Comparison of ENCODE assay signal across 8 cellular contexts in the genomic region with DNA sequence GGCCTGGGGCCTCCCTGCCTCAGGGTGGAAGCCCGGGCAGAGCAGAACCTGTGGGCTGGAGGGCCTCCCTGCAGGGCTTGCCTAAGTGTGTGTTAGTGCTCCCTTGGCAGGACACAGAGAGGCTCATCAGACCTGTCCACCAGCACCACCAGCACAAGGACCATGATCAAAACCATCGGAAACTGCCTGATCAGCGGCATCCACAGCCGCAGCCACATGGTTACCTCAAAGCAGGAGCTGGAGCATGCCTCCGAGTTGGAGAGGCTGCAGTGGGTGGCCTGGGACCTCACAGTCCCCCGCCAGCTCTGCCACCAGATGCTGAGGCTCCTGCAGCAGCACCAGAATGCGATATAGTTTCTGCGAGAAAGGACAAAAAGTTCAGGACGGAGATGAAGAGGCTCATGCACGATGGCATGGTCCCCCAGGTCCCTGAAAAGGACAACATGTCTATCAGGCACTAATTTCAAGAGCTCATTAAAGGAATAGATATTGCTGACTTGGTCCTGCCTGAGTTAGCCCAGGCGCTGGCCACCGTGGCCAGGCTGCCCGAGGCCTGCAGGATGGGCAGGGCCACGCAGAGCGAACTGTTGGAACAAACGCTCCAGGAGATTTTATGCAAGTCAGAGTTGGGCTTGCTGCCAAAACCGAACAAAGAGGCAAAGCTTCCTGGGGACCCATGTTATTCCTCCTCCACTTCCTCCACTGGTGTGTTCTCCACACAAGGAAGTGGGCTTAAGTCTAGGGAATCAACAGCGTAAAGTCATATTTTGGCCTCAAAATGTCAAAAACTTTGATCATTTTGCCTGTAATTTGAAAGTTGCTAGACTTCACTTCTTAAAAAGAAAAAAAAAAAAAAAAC.
A peak's percentile ranks its signal among the peaks of the same experiment; 100 is the strongest.
DNase-seq lines count a peak whose midpoint lies in the region; ATAC-seq and TF ChIP-seq lines count a peak whose summit lies in the region.

No MANE protein-coding gene starts in this region.

- CTCF ChIA-PET in CD8-positive, alpha-beta memory T cell (lab: Charles Lee), result no interaction called here
- CTCF ChIA-PET in CD4-positive, alpha-beta T cell (lab: Charles Lee), result interaction anchor here (1.4 kb wide), 2 partner anchors 12 to 57 kb away, joined by 3 to 6 read pairs; no protein-coding TSS in a partner anchor

- no peak overlapping the region for H2BK120ac ChIP-seq in neuronal stem cell (ENCODE audit: low read depth, low read length)

- H2BK5ac ChIP-seq in neuronal stem cell (ENCODE audit: low read length), result peak overlapping the region; percentile 75

- peaks cover 0 to 3% (median 2%) of the 10 kb centered on the region in 5 donors for H3K9me3 Mint-ChIP-seq in CD8-positive, alpha-beta memory T cell
- H3K9me3 Mint-ChIP-seq in CD4-positive, alpha-beta T cell, result no peaks in the 10 kb centered on the region

- H3K9me3 ChIP-seq in CD8-positive, alpha-beta memory T cell (ENCODE audit: low read length), result no peaks in the 10 kb centered on the region
- peaks cover 0 to 4% of the 10 kb centered on the region in 2 donors for H3K9me3 ChIP-seq in neuronal stem cell (replicated peaks in 1 of 2; ENCODE audit: control insufficient read depth in 2 of 2, insufficient read depth in 1 of 2, low read depth in 1 of 2, low read length in 2 of 2)
- H3K9me3 ChIP-seq in CD4-positive, alpha-beta T cell (ENCODE audit: control insufficient read depth, low read length), result peaks cover 5% of the 10 kb centered on the region

- POLR2A ChIA-PET in CD8-positive, alpha-beta memory T cell (lab: Charles Lee), result interaction anchor here (0.7 kb wide), 2 partner anchors 23 to 26 kb away, joined by 3 to 4 read pairs; no protein-coding TSS in a partner anchor
- POLR2A ChIA-PET in CD4-positive, alpha-beta T cell (lab: Charles Lee), result interaction anchor here (0.7 to 1.4 kb wide), 3 partner anchors 9 to 12 kb away, joined by 3 to 4 read pairs (median 4); no protein-coding TSS in a partner anchor

- H3K4me2 ChIP-seq in neuronal stem cell (ENCODE audit: insufficient read depth, low read length, poor library complexity, severe bottlenecking), result no peak overlapping the region

- peak overlapping the region; percentile 77 for H3K23ac ChIP-seq in neuronal stem cell (ENCODE audit: low read depth, low read length, poor library complexity)

- no peak overlapping the region for H2BK15ac ChIP-seq in neuronal stem cell (ENCODE audit: low read length)

- H3K36me3 ChIP-seq in CD8-positive, alpha-beta memory T cell (ENCODE audit: insufficient read depth, low read length), result no peaks in the 10 kb centered on the region
- no peaks in the 10 kb centered on the region for H3K36me3 ChIP-seq in neuronal stem cell (replicated peaks in 1 of 2; ENCODE audit: control insufficient read depth in 2 of 2, insufficient read depth in 2 of 2, low read length in 2 of 2)

- H4K8ac ChIP-seq in neuronal stem cell (ENCODE audit: low read depth, low read length), result no peak overlapping the region

- DNase-seq in CD8-positive, alpha-beta memory T cell, result no peak
- DNase-seq in NCI-H226 (peak; percentile 23), epidermal melanocyte (ENCODE audit: insufficient read length, low spot score) (peak; percentile 54), neuronal stem cell (ENCODE audit: low spot score) (no peak)
- DNase-seq in CD4-positive, alpha-beta T cell, result no peak

- H2AFZ ChIP-seq in neuronal stem cell (ENCODE audit: low read length), result peak overlapping the region; percentile 37

- peaks cover 9 to 11% (median 10%) of the 10 kb centered on the region in 3 donors for H3K4me1 Mint-ChIP-seq in CD8-positive, alpha-beta memory T cell
- H3K4me1 Mint-ChIP-seq in CD4-positive, alpha-beta T cell (ENCODE audit: low read depth), result peaks cover 16% of the 10 kb centered on the region

- intact Hi-C loops in CD4-positive, alpha-beta T cell (cut with DNase I, micrococcal nuclease), result no loop called here

- H3K27ac ChIP-seq in CD8-positive, alpha-beta memory T cell (ENCODE audit: low read depth, low read length), result peak overlapping the region; percentile 57
- H3K27ac ChIP-seq in neuronal stem cell (replicated peaks; ENCODE audit: low read length), result no peak overlapping the region
- no peak overlapping the region for H3K27ac ChIP-seq in CD4-positive, alpha-beta T cell (ENCODE audit: low read depth, low read length)

- peak overlapping the region; percentile 46 for H2AK5ac ChIP-seq in neuronal stem cell (ENCODE audit: low read depth, low read length)

- H3K27me3 ChIP-seq in CD8-positive, alpha-beta memory T cell (ENCODE audit: insufficient read depth, low read length, poor library complexity, severe bottlenecking), result no peaks in the 10 kb centered on the region
- no peaks in the 10 kb centered on the region for H3K27me3 ChIP-seq in neuronal stem cell (ENCODE audit: control insufficient read depth in 3 of 3, insufficient read depth in 3 of 3, low read depth in 1 of 3, low read length in 3 of 3)
- no peaks in the 10 kb centered on the region for H3K27me3 ChIP-seq in CD4-positive, alpha-beta T cell (ENCODE audit: control insufficient read depth, insufficient read depth, low read length)

- H3K27me3 Mint-ChIP-seq in CD8-positive, alpha-beta memory T cell, result peaks cover 6% of the 10 kb centered on the region in 2 donors
- H3K27me3 Mint-ChIP-seq in CD4-positive, alpha-beta T cell, result no peaks in the 10 kb centered on the region

- no peak overlapping the region for H3K4me3 Mint-ChIP-seq in CD8-positive, alpha-beta memory T cell
- no peak overlapping the region for H3K4me3 Mint-ChIP-seq in CD4-positive, alpha-beta T cell

- no CpG with 5 or more reads among the region's 18 CpGs for WGBS in neuronal stem cell (ENCODE audit: extremely low coverage in 2 of 2, insufficient read length in 2 of 2, insufficient replicate concordance in 1 of 2), 2 donors

- H3K79me1 ChIP-seq in neuronal stem cell (ENCODE audit: low read depth, low read length), result no peaks in the 10 kb centered on the region

- H3K14ac ChIP-seq in neuronal stem cell (ENCODE audit: low read length), result no peak overlapping the region

- peaks cover 0 to 9% (median 2%) of the 10 kb centered on the region in 3 donors for H3K36me3 Mint-ChIP-seq in CD8-positive, alpha-beta memory T cell
- no peaks in the 10 kb centered on the region for H3K36me3 Mint-ChIP-seq in CD4-positive, alpha-beta T cell (ENCODE audit: low read depth)

- H3K9ac ChIP-seq in neuronal stem cell (ENCODE audit: low read depth, low read length, poor library complexity), result no peak overlapping the region

- ATAC-seq in HG03521 (IDR thresholded peaks at IDR 0.05; ENCODE audit: unreplicated experiment) (no peak), GM19467 (IDR thresholded peaks at IDR 0.05; ENCODE audit: unreplicated experiment) (no peak), GM21529 (IDR thresholded peaks at IDR 0.05; ENCODE audit: unreplicated experiment) (no peak)
- no peak for ATAC-seq in CD4-positive, alpha-beta T cell (ENCODE audit: poor library complexity)

- peak overlapping the region; percentile 46 for H3K18ac ChIP-seq in neuronal stem cell (ENCODE audit: low read length)

- no peak overlapping the region for H2BK12ac ChIP-seq in neuronal stem cell (ENCODE audit: low read length)

- TF ChIP-seq CTCF in CD4-positive, alpha-beta T cell (IDR thresholded peaks at IDR 0.05), result no peak

- no peak overlapping the region for H3K4me3 ChIP-seq in CD8-positive, alpha-beta memory T cell (ENCODE audit: low read length)
- H3K4me3 ChIP-seq in neuronal stem cell (ENCODE audit: low read length in 2 of 2), result no peak overlapping the region

- no peak overlapping the region for H4K91ac ChIP-seq in neuronal stem cell (ENCODE audit: low read depth, low read length, poor library complexity)

- no peak overlapping the region for H3K27ac Mint-ChIP-seq in CD8-positive, alpha-beta memory T cell
- H3K27ac Mint-ChIP-seq in CD4-positive, alpha-beta T cell, result no peak overlapping the region

- no peak overlapping the region for H3K4ac ChIP-seq in neuronal stem cell (ENCODE audit: low read length)

- peaks cover 28% of the 10 kb centered on the region for H3K4me1 ChIP-seq in CD8-positive, alpha-beta memory T cell (ENCODE audit: insufficient read depth, low read length)
- no peaks in the 10 kb centered on the region for H3K4me1 ChIP-seq in neuronal stem cell (ENCODE audit: control insufficient read depth in 2 of 2, insufficient read depth in 1 of 2, low read depth in 1 of 2, low read length in 2 of 2)

Comparison
In these comparisons a context has a peak if more than half of its experiments do, and no peak if none do; other contexts are left out.
1. DNase-seq: peak in NCI-H226 (single experiment) and epidermal melanocyte (single experiment); none in CD8-positive, alpha-beta memory T cell (0 of 5), neuronal stem cell (single experiment) and CD4-positive, alpha-beta T cell (0 of 10).